In genomic region chr14:46417066-46417465, GRCh38 we compare ENCODE assay signal across 3 cellular contexts.
"Had no signal": no experiment of that assay in that cellular context is flagged by ENCODE, and none has a peak within 500 bp of the region (broad histone marks: within the 10 kb centered on the region; RNA-seq: fewer than 3 reads in every experiment).

No MANE protein-coding gene starts in this region.

- ATAC-seq: GM12878 had no signal

- DNase-seq: GDM1, GF-D8 had no signal
